ENCODE assay signal across 19 cellular contexts in genomic region chr6:7893342-7893741, GRCh38.
"Had no signal": no experiment of that assay in that cellular context is flagged by ENCODE, and none has a peak within 500 bp of the region (broad histone marks: within the 10 kb centered on the region; RNA-seq: fewer than 3 reads in every experiment).

No MANE protein-coding gene starts in this region.

- H3K27me3 ChIP-seq: foreskin keratinocyte, hepatocyte, suprapubic skin, thyroid gland, uterus had no signal

- H3K79me2 ChIP-seq: parathyroid adenoma had no signal

- DNase-seq: cortex of kidney; effector memory CD8-positive, alpha-beta T cell; foreskin keratinocyte; head of caudate nucleus; kidney; mammary epithelial cell; naive thymus-derived CD4-positive, alpha-beta T cell; nephron progenitor cell; retina; stimulated activated CD4-positive, alpha-beta T cell treated with anti-CD3 and anti-CD28 coated beads, Interleukin-12 subunit alpha, Interleukin-12 subunit beta, amount 100 ng/mL, for 4 hours; stimulated activated naive CD4-positive, alpha-beta T cell treated with Interleukin-2 at 50 U/mL for 16 hours; thyroid gland; uterus had no signal

- H3K4me3 ChIP-seq: hepatocyte, prostate gland, skin epidermis, suprapubic skin, thyroid gland, uterus had no signal

- H3K4me1 ChIP-seq: foreskin keratinocyte, prostate gland, suprapubic skin, thyroid gland, uterus had no signal

- ATAC-seq: effector memory CD8-positive, alpha-beta T cell; foreskin keratinocyte; naive thymus-derived CD4-positive, alpha-beta T cell; sciatic nerve had no signal

- H3K4me2 ChIP-seq: hepatocyte had no signal

- H3K27ac ChIP-seq: foreskin keratinocyte, hepatocyte, parathyroid adenoma, prostate gland, skin epidermis, suprapubic skin, thyroid gland, uterus had no signal

- H3K36me3 ChIP-seq: uterus had no signal

- H3K9ac ChIP-seq: parathyroid adenoma had no signal

- H3K9me3 ChIP-seq: prostate gland, suprapubic skin, thyroid gland, uterus had no signal

- H2AFZ ChIP-seq: hepatocyte, parathyroid adenoma had no signal
